In genomic region chr9:34010979-34011378, GRCh38 we compare ENCODE assay signal across 9 cellular contexts. TPM values are rescaled to one million over a fixed set of nuclear protein-coding genes. Genes with fewer than 3 reads are reported as not detected.
DNase-seq lines count a peak whose midpoint lies in the region; ATAC-seq and TF ChIP-seq lines count a peak whose summit lies in the region.
"Had no signal": no experiment of that assay in that cellular context is flagged by ENCODE, and none has a peak within 500 bp of the region (broad histone marks: within the 10 kb centered on the region; RNA-seq: fewer than 3 reads in every experiment).

No MANE protein-coding gene starts in this region.

- intact Hi-C loops in stomach (cut with DNase I; ENCODE audit: low total_unique reads), result no loop called here

- TF ChIP-seq POLR2A in stomach (IDR thresholded peaks at IDR 0.05), result no peak

- H3K4me1 Mint-ChIP-seq in memory B cell, result no peaks in the 10 kb centered on the region
- H3K4me1 Mint-ChIP-seq: stimulated activated naive B cell treated with anti-CD40 and anti-IgM and Interleukin-4, amounts not matched to agents 10 μg/mL and 1 μg/mL and 100 μg/mL, for 72 hours had no signal

- H3K27ac ChIP-seq in coronary artery, result no peak overlapping the region
- no peak overlapping the region for H3K27ac ChIP-seq in stomach

- ATAC-seq in memory B cell (ENCODE audit: low read depth) (peak; percentile 55), HG02973 (IDR thresholded peaks at IDR 0.05; ENCODE audit: unreplicated experiment) (no peak)

- WGBS in stomach, 5 donors, result 65 to 75% (median 69%) methylated on average over 4 of the region's 4 CpGs

- peak; percentile 28 for TF ChIP-seq CTCF in HFF-Myc (IDR thresholded peaks at IDR 0.05; ENCODE audit: low read depth, low read length, missing control alignments)
- no peak for TF ChIP-seq CTCF in coronary artery (IDR thresholded peaks at IDR 0.05)
- TF ChIP-seq CTCF in stomach (IDR thresholded peaks at IDR 0.05), result no peak

- H3K27ac Mint-ChIP-seq in memory B cell, result no peak overlapping the region
- H3K27ac Mint-ChIP-seq: stimulated activated naive B cell treated with anti-CD40 and anti-IgM and Interleukin-4, amounts not matched to agents 10 μg/mL and 1 μg/mL and 100 μg/mL, for 72 hours had no signal

- H3K9me3 ChIP-seq in adipocyte (ENCODE audit: control insufficient read depth, low read length) (no peaks in the 10 kb centered on the region), stomach (no peaks in the 10 kb centered on the region)

- H3K9me3 Mint-ChIP-seq in memory B cell, result no peaks in the 10 kb centered on the region
- H3K9me3 Mint-ChIP-seq: stimulated activated naive B cell treated with anti-CD40 and anti-IgM and Interleukin-4, amounts not matched to agents 10 μg/mL and 1 μg/mL and 100 μg/mL, for 72 hours had no signal

- H3K27me3 Mint-ChIP-seq in memory B cell, result no peaks in the 10 kb centered on the region
- H3K27me3 Mint-ChIP-seq: stimulated activated naive B cell treated with anti-CD40 and anti-IgM and Interleukin-4, amounts not matched to agents 10 μg/mL and 1 μg/mL and 100 μg/mL, for 72 hours had no signal

- no peaks in the 10 kb centered on the region for H3K4me1 ChIP-seq in adipocyte (ENCODE audit: control insufficient read depth, insufficient read depth, low read length)
- no peaks in the 10 kb centered on the region for H3K4me1 ChIP-seq in stomach

- H3K9ac ChIP-seq in adipocyte (ENCODE audit: low read length), result no peak overlapping the region

- no peak overlapping the region for H3K4me3 ChIP-seq in HFF-Myc (replicated peaks; ENCODE audit: low read depth, low read length)
- H3K4me3 ChIP-seq in adipocyte (ENCODE audit: low read length), result no peak overlapping the region
- H3K4me3 ChIP-seq in coronary artery, result no peak overlapping the region
- no peak overlapping the region for H3K4me3 ChIP-seq in stomach

- no peak overlapping the region for H3K4me3 Mint-ChIP-seq in memory B cell
- H3K4me3 Mint-ChIP-seq: stimulated activated naive B cell treated with anti-CD40 and anti-IgM and Interleukin-4, amounts not matched to agents 10 μg/mL and 1 μg/mL and 100 μg/mL, for 72 hours had no signal

- peaks cover 10% of the 10 kb centered on the region for H3K36me3 Mint-ChIP-seq in memory B cell

- DNase-seq in D341Med (ENCODE audit: low spot score), result peak; percentile 26
- DNase-seq in HFF-Myc (ENCODE audit: extremely low read depth, low read depth), result peak; percentile 1
- DNase-seq in adipocyte (ENCODE audit: low read depth), result peak; percentile 26
- peak in 1 of 2 donors; percentile 20 for DNase-seq in memory B cell (ENCODE audit: low spot score in 2 of 2)
- DNase-seq in NCI-H128 (lab: John Stamatoyannopoulos, UW; ENCODE audit: unreplicated experiment), result no peak
- DNase-seq in coronary artery (ENCODE audit: low spot score), result no peak
- DNase-seq in stomach, result no peak
- DNase-seq: stimulated activated naive B cell treated with anti-CD40 and anti-IgM and Interleukin-4, amounts not matched to agents 10 μg/mL and 1 μg/mL and 100 μg/mL, for 72 hours had no signal

- no peak for TF ChIP-seq EP300 in stomach (IDR thresholded peaks at IDR 0.05)

- H3K27me3 ChIP-seq in adipocyte (replicated peaks; ENCODE audit: control insufficient read depth, insufficient read depth, low read length) (no peaks in the 10 kb centered on the region), stomach (no peaks in the 10 kb centered on the region)

- H3K36me3 ChIP-seq in adipocyte (ENCODE audit: control insufficient read depth, insufficient read depth, low read length, severe bottlenecking) (peaks cover 54% of the 10 kb centered on the region), stomach (peaks cover 0 to 69% (median 63%) of the 10 kb centered on the region in 4 donors)

RNA-seq across cellular contexts. Expression of gene UBAP2, which starts 37.7 kb away (rescaled TPM):
- 10 to 100 TPM; 11.6 to 82.9 (median 37.1) TPM for total RNA-seq in stomach
- polyA plus RNA-seq in stomach, result 10 to 100 TPM in 2 of 3 donors, 1 to 10 TPM in 1; 7.0 to 12.5 (median 10.1) TPM

Comparison
In these comparisons a context has a peak if more than half of its experiments do, and no peak if none do; other contexts are left out.
1. DNase-seq: peak in D341Med (single experiment), HFF-Myc (single experiment) and adipocyte (single experiment); none in NCI-H128 (single experiment), coronary artery (single experiment) and stomach (single experiment).